In the genomic region with DNA sequence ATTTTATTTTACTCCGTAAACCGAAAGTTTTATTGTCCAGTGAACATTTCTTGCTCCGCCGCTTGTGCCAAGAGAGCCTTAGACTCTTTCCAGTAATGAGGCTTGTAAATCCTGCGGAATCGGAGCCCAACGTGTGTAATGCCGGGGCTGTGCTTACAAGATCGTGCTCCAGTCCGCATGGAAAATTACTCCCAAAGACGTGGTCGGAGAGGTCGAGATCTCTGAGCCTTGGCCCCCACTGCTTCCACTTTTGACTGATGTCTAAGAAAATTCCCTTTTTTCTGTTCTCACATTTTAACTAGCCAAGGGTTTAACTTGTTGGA, we compare ENCODE assay signal across 8 cellular contexts. TPM values are rescaled to one million over a fixed set of nuclear protein-coding genes. Genes with fewer than 3 reads are reported as not detected.
DNase-seq lines count a peak whose midpoint lies in the region; ATAC-seq and FAIRE-seq lines count a peak whose summit lies in the region.

No MANE protein-coding gene starts in this region.

- no peak for DNase-seq in activated CD4-positive, alpha-beta T cell treated with anti-CD3 and anti-CD28 coated beads, Interleukin-2, amount 10 ng/mL, durations not matched to agents 7 days and 5 days
- DNase-seq in activated CD4-positive, alpha-beta T cell treated with anti-CD3 and anti-CD28 coated beads, Interleukin-2, amount 50 U/mL, for 1 hour = no peak
- DNase-seq in activated naive CD8-positive, alpha-beta T cell treated with anti-CD3 and anti-CD28 coated beads for 36 hours = no peak
- DNase-seq in small intestine (no peak), GM19238 (ENCODE audit: insufficient read length, low spot score) (no peak), GOT3 (lab: John Stamatoyannopoulos, UW) (no peak)

- no peaks in the 10 kb centered on the region for H3K36me3 Mint-ChIP-seq in activated CD4-positive, alpha-beta T cell treated with anti-CD3 and anti-CD28 coated beads, Interleukin-2, amount 10 ng/mL, durations not matched to agents 7 days and 5 days (ENCODE audit: low read depth)
- no peaks in the 10 kb centered on the region for H3K36me3 Mint-ChIP-seq in activated naive CD8-positive, alpha-beta T cell treated with anti-CD3 and anti-CD28 coated beads for 36 hours

- no peak overlapping the region for H3K27ac Mint-ChIP-seq in activated CD4-positive, alpha-beta T cell treated with anti-CD3 and anti-CD28 coated beads, Interleukin-2, amount 10 ng/mL, durations not matched to agents 7 days and 5 days
- no peak overlapping the region for H3K27ac Mint-ChIP-seq in activated naive CD8-positive, alpha-beta T cell treated with anti-CD3 and anti-CD28 coated beads for 36 hours

- peaks cover 62% of the 10 kb centered on the region for H3K27me3 Mint-ChIP-seq in activated CD4-positive, alpha-beta T cell treated with anti-CD3 and anti-CD28 coated beads, Interleukin-2, amount 10 ng/mL, durations not matched to agents 7 days and 5 days
- H3K27me3 Mint-ChIP-seq in activated naive CD8-positive, alpha-beta T cell treated with anti-CD3 and anti-CD28 coated beads for 36 hours = peaks cover 62% of the 10 kb centered on the region

- H3K9me3 Mint-ChIP-seq in activated CD4-positive, alpha-beta T cell treated with anti-CD3 and anti-CD28 coated beads, Interleukin-2, amount 10 ng/mL, durations not matched to agents 7 days and 5 days = no peaks in the 10 kb centered on the region
- H3K9me3 Mint-ChIP-seq in activated naive CD8-positive, alpha-beta T cell treated with anti-CD3 and anti-CD28 coated beads for 36 hours = no peaks in the 10 kb centered on the region

- peak overlapping the region; percentile 31 for H3K4me3 Mint-ChIP-seq in activated CD4-positive, alpha-beta T cell treated with anti-CD3 and anti-CD28 coated beads, Interleukin-2, amount 10 ng/mL, durations not matched to agents 7 days and 5 days
- peak overlapping the region; percentile 52 for H3K4me3 Mint-ChIP-seq in activated naive CD8-positive, alpha-beta T cell treated with anti-CD3 and anti-CD28 coated beads for 36 hours

- CTCF ChIA-PET in activated CD4-positive, alpha-beta T cell treated with anti-CD3 and anti-CD28 coated beads, Interleukin-2, amount 10 ng/mL, durations not matched to agents 7 days and 5 days (lab: Charles Lee) = no interaction called here

- H3K27me3 ChIP-seq in small intestine (ENCODE audit: control insufficient read depth in 2 of 2, insufficient read depth in 2 of 2, low read length in 2 of 2) = no peaks in the 10 kb centered on the region

- H3K4me1 ChIP-seq in small intestine (ENCODE audit: control insufficient read depth in 2 of 2, insufficient read depth in 1 of 2, low read depth in 1 of 2, low read length in 1 of 2) = peaks cover 0 to under 1% of the 10 kb centered on the region in 2 donors

- no peak for ATAC-seq in GM19452 (IDR thresholded peaks at IDR 0.05; ENCODE audit: unreplicated experiment)

- H3K9me3 ChIP-seq in small intestine (ENCODE audit: control insufficient read depth, low read depth) = no peaks in the 10 kb centered on the region

- WGBS in small intestine, 3 donors = 4 to 10% (median 10%) methylated on average over 13 of the region's 13 CpGs

- H3K4me1 Mint-ChIP-seq in activated CD4-positive, alpha-beta T cell treated with anti-CD3 and anti-CD28 coated beads, Interleukin-2, amount 10 ng/mL, durations not matched to agents 7 days and 5 days = peaks cover 16% of the 10 kb centered on the region
- peaks cover 20% of the 10 kb centered on the region for H3K4me1 Mint-ChIP-seq in activated naive CD8-positive, alpha-beta T cell treated with anti-CD3 and anti-CD28 coated beads for 36 hours

- peak overlapping the region; percentile 74 for H3K4me3 ChIP-seq in iPS-11a (ENCODE audit: low read depth, low read length)
- H3K4me3 ChIP-seq in small intestine (ENCODE audit: low read depth in 1 of 2, low read length in 2 of 2) = peak overlapping the region; percentile 76 to 86

- H3K36me3 ChIP-seq in small intestine (ENCODE audit: control insufficient read depth in 2 of 2, insufficient read depth in 2 of 2, low read length in 2 of 2) = no peaks in the 10 kb centered on the region

- no peak for FAIRE-seq in small intestine (lab: Jason Lieb, UNC)

- H3K27ac ChIP-seq in small intestine (ENCODE audit: low read depth in 1 of 2, low read length in 1 of 2) = peak overlapping the region; percentile 96 to 97

- POLR2A ChIA-PET in activated CD4-positive, alpha-beta T cell treated with anti-CD3 and anti-CD28 coated beads, Interleukin-2, amount 10 ng/mL, durations not matched to agents 7 days and 5 days (lab: Charles Lee) = no interaction called here

RNA-seq across cellular contexts. Expression of gene PLOD2, which starts 0.7 kb away (rescaled TPM):
- total RNA-seq in activated CD4-positive, alpha-beta T cell treated with anti-CD3 and anti-CD28 coated beads, Interleukin-2, amount 10 ng/mL, durations not matched to agents 7 days and 5 days = under 1 TPM in 1 of 2 experiments, not detected in 1; 0.10 TPM
- total RNA-seq in activated naive CD8-positive, alpha-beta T cell treated with anti-CD3 and anti-CD28 coated beads for 36 hours = 1 to 10 TPM; 1.2 to 1.3 TPM
- 10 to 100 TPM; 17.8 to 23.5 (median 19.5) TPM for polyA plus RNA-seq in small intestine
